ENCODE assay signal across 1 cellular context in genomic region chr1:78032964-78033796, GRCh38.
TF ChIP-seq lines count a peak whose summit lies in the region.

No MANE protein-coding gene starts in this region.

TF ChIP-seq in IMR-90, 13 proteins besides CTCF, POLR2A, EP300 and RAD21:
- TF ChIP-seq MAFK (IDR thresholded peaks at IDR 0.05; ENCODE audit: low read depth, low read length) (no peak), CEBPB (IDR thresholded peaks at IDR 0.05; ENCODE audit: low read depth, low read length) (peak; percentile 55; the same call in 1 of the 2 replicates)
